Comparison of ENCODE assay signal across 14 cellular contexts in the genomic region with DNA sequence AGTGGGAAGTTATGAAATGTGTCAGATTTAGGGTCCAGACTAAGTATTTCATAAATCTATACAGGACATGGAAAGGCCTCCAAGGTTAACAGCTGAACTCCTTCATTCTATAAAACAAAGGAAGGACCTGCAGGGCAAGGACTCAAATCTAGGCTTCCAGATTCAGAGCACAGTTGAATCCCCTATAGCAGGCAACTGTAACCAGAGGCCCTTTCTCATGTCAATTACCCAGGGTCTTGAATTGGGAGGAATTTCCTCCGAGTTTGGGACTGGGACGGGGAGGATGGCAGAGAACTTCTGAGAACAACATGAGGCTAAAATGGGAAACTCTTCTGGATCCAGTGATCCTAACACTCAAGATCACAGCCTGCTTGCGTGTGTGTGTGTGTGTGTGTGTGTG.
"Had no signal": no experiment of that assay in that cellular context is flagged by ENCODE, and none has a peak within 500 bp of the region (broad histone marks: within the 10 kb centered on the region; RNA-seq: fewer than 3 reads in every experiment).

No MANE protein-coding gene starts in this region.

- H3K27ac ChIP-seq: HL-60, SJSA1, SK-N-MC had no signal

- H3K4me3 ChIP-seq: SJSA1, SK-N-MC had no signal

- H3K4me1 ChIP-seq: SJSA1 had no signal

- H3K36me3 ChIP-seq: SJSA1 had no signal

- H3K27me3 ChIP-seq: SJSA1 had no signal

- DNase-seq: KBM-7, NCI-H1092, NCI-H187, NCI-H2029, NCI-H446 treated with DMSO at 0.1 percent for 48 hours, NCI-H510A treated with DMSO at 0.1 percent for 48 hours, NCI-H526, NCI-H82, Right ventricle myocardium superior, RPMI8226, SIG-M5 had no signal
